Comparison of ENCODE assay signal across 1 cellular context in genomic region chr16:30535777-30536190, GRCh38.
A peak's percentile ranks its signal among the peaks of the same experiment; 100 is the strongest.
TF ChIP-seq lines count a peak whose summit lies in the region.

No MANE protein-coding gene starts in this region.

TF ChIP-seq in HepG2, 621 proteins besides CTCF, POLR2A, EP300 and RAD21 (continued from another document and continues in another):
- TF ChIP-seq, protein P1, sequence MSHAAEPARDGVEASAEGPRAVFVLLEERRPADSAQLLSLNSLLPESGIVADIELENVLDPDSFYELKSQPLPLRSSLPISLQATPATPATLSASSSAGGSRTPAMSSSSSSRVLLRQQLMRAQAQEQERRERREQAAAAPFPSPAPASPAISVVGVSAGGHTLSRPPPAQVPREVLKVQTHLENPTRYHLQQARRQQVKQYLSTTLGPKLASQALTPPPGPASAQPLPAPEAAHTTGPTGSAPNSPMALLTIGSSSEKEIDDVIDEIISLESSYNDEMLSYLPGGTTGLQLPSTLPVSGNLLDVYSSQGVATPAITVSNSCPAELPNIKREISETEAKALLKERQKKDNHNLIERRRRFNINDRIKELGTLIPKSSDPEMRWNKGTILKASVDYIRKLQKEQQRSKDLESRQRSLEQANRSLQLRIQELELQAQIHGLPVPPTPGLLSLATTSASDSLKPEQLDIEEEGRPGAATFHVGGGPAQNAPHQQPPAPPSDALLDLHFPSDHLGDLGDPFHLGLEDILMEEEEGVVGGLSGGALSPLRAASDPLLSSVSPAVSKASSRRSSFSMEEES (CRISPR knock-in tag; IDR thresholded peaks at IDR 0.05): no peak; the same call in 1 of the 2 replicates
- TF ChIP-seq CBX5 (CRISPR knock-in tag; IDR thresholded peaks at IDR 0.05; ENCODE audit: borderline replicate concordance) (no peak), ZNF160 (CRISPR knock-in tag; IDR thresholded peaks at IDR 0.05) (0 out of 2 replicates have a peak, but pooled peaks have one; percentile 22), HNF4G (IDR thresholded peaks at IDR 0.05; ENCODE audit: borderline replicate concordance, low read depth, low read length) (no peak), HNF4G (CRISPR knock-in tag; IDR thresholded peaks at IDR 0.05; ENCODE audit: borderline replicate concordance, low read depth) (no peak), MTF2 (CRISPR knock-in tag; IDR thresholded peaks at IDR 0.05; ENCODE audit: borderline replicate concordance) (no peak), DDIT3 (CRISPR knock-in tag; IDR thresholded peaks at IDR 0.05) (no peak), ZNF432 (CRISPR knock-in tag; IDR thresholded peaks at IDR 0.05; ENCODE audit: borderline replicate concordance) (no peak), NR2F6 (IDR thresholded peaks at IDR 0.05) (no peak), NR2F6 (CRISPR knock-in tag; IDR thresholded peaks at IDR 0.05) (peak; percentile 45; the same call in 1 of the 2 replicates), ZFAT (CRISPR knock-in tag; conservative IDR thresholded peaks at IDR 0.05) (no peak), ZFP36L2 (CRISPR knock-in tag; IDR thresholded peaks at IDR 0.05) (no peak), ZIK1 (CRISPR knock-in tag; IDR thresholded peaks at IDR 0.05; ENCODE audit: borderline replicate concordance, low read depth) (no peak), ZBTB37 (CRISPR knock-in tag; IDR thresholded peaks at IDR 0.05) (0 out of 2 replicates have a peak, but pooled peaks have one; percentile 34), ZNF576 (CRISPR knock-in tag; IDR thresholded peaks at IDR 0.05) (0 out of 2 replicates have a peak, but pooled peaks have one; percentile 61), ZNF839 (CRISPR knock-in tag; IDR thresholded peaks at IDR 0.05; ENCODE audit: borderline replicate concordance) (0 out of 2 replicates have a peak, but pooled peaks have one; percentile 33), ZNF724P (CRISPR knock-in tag; IDR thresholded peaks at IDR 0.05; ENCODE audit: borderline replicate concordance) (no peak), GABPB1 (CRISPR knock-in tag; IDR thresholded peaks at IDR 0.05) (peak; percentile 55; the same call in 1 of the 2 replicates), GATA4 (IDR thresholded peaks at IDR 0.05; ENCODE audit: borderline replicate concordance, low read depth) (no peak), ZFX (CRISPR knock-in tag; IDR thresholded peaks at IDR 0.05; ENCODE audit: low read depth) (peak; percentile 83), REXO4 (CRISPR knock-in tag; IDR thresholded peaks at IDR 0.05; ENCODE audit: borderline replicate concordance) (0 out of 2 replicates have a peak, but pooled peaks have one; percentile 32), E2F2 (CRISPR knock-in tag; IDR thresholded peaks at IDR 0.05; ENCODE audit: borderline replicate concordance) (no peak), FOXA3 (CRISPR knock-in tag; IDR thresholded peaks at IDR 0.05) (peak; percentile 45; the same call in 1 of the 2 replicates), HMG20A (CRISPR knock-in tag; IDR thresholded peaks at IDR 0.05; ENCODE audit: borderline replicate concordance) (no peak), MYPOP (CRISPR knock-in tag; IDR thresholded peaks at IDR 0.05) (no peak), SIN3B (IDR thresholded peaks at IDR 0.05; ENCODE audit: low read length) (0 out of 2 replicates have a peak, but pooled peaks have one; percentile 32), ZNF619 (CRISPR knock-in tag; IDR thresholded peaks at IDR 0.05) (no peak), SCMH1 (CRISPR knock-in tag; IDR thresholded peaks at IDR 0.05; ENCODE audit: borderline replicate concordance) (no peak), PHF21A (CRISPR knock-in tag; IDR thresholded peaks at IDR 0.05) (no peak), TSC22D2 (CRISPR knock-in tag; IDR thresholded peaks at IDR 0.05; ENCODE audit: borderline replicate concordance) (0 out of 2 replicates have a peak, but pooled peaks have one; percentile 51), ZNF318 (CRISPR knock-in tag; IDR thresholded peaks at IDR 0.05) (no peak), IRF9 (CRISPR knock-in tag; IDR thresholded peaks at IDR 0.05; ENCODE audit: borderline replicate concordance) (peak; percentile 81; the same call in 1 of the 2 replicates), ZUFSP (CRISPR knock-in tag; IDR thresholded peaks at IDR 0.05; ENCODE audit: borderline replicate concordance) (no peak), FIP1L1 (IDR thresholded peaks at IDR 0.05; ENCODE audit: borderline replicate concordance, insufficient read depth, low read depth, low read length) (no peak)
- TF ChIP-seq, protein P2, sequence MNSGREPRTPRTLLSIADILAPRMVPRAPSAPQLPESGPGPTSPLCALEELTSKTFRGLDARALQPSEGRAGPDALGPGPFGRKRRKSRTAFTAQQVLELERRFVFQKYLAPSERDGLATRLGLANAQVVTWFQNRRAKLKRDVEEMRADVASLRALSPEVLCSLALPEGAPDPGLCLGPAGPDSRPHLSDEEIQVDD (CRISPR knock-in tag; IDR thresholded peaks at IDR 0.05; ENCODE audit: borderline replicate concordance): peak; percentile 84; the same call in 1 of the 2 replicates
- TF ChIP-seq, protein P3, sequence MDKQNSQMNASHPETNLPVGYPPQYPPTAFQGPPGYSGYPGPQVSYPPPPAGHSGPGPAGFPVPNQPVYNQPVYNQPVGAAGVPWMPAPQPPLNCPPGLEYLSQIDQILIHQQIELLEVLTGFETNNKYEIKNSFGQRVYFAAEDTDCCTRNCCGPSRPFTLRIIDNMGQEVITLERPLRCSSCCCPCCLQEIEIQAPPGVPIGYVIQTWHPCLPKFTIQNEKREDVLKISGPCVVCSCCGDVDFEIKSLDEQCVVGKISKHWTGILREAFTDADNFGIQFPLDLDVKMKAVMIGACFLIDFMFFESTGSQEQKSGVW (CRISPR knock-in tag; IDR thresholded peaks at IDR 0.05; ENCODE audit: borderline replicate concordance): no peak
- TF ChIP-seq, protein P4, sequence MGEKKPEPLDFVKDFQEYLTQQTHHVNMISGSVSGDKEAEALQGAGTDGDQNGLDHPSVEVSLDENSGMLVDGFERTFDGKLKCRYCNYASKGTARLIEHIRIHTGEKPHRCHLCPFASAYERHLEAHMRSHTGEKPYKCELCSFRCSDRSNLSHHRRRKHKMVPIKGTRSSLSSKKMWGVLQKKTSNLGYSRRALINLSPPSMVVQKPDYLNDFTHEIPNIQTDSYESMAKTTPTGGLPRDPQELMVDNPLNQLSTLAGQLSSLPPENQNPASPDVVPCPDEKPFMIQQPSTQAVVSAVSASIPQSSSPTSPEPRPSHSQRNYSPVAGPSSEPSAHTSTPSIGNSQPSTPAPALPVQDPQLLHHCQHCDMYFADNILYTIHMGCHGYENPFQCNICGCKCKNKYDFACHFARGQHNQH (CRISPR knock-in tag; IDR thresholded peaks at IDR 0.05): peak; percentile 70
